In genomic region chr14:89427426-89428162, GRCh38 we compare ENCODE assay signal across 9 cellular contexts. TPM values are rescaled to one million over a fixed set of nuclear protein-coding genes. Genes with fewer than 3 reads are reported as not detected.
A peak's percentile ranks its signal among the peaks of the same experiment; 100 is the strongest.
DNase-seq lines count a peak whose midpoint lies in the region; ATAC-seq and TF ChIP-seq lines count a peak whose summit lies in the region.
"Had no signal": no experiment of that assay in that cellular context is flagged by ENCODE, and none has a peak within 500 bp of the region (broad histone marks: within the 10 kb centered on the region; RNA-seq: fewer than 3 reads in every experiment).

No MANE protein-coding gene starts in this region.

- no peak overlapping the region for H3K9ac ChIP-seq in H9 (ENCODE audit: extremely low read depth, insufficient read length, low read length)

- H3K27me3 Mint-ChIP-seq in H9 (ENCODE audit: low read depth) = no peaks in the 10 kb centered on the region; the same call in 1 of the 2 replicates
- H3K27me3 Mint-ChIP-seq in activated CD8-positive, alpha-beta T cell treated with anti-CD3 and anti-CD28 coated beads, Interleukin-2, amount 10 ng/mL, durations not matched to agents 7 days and 5 days (ENCODE audit: low read depth) = no peaks in the 10 kb centered on the region

- intact Hi-C loops in heart left ventricle (cut with DNase I) (loop anchor here in 4 of 10 donors (10.0 kb wide), 4 partner anchors 337 to 487 kb away; no protein-coding TSS in a partner anchor), prostate gland (cut with DNase I) (loop anchor here (10.0 kb wide), 2 partner anchors 197 to 277 kb away; no protein-coding TSS in a partner anchor), posterior cingulate gyrus (cut with DNase I) (no loop called here)

- no peak overlapping the region for H3K4me2 ChIP-seq in H9 (ENCODE audit: insufficient read depth, insufficient read length, low read length)

- no peak overlapping the region for H3K4me3 Mint-ChIP-seq in H9
- H3K4me3 Mint-ChIP-seq in activated CD8-positive, alpha-beta T cell treated with anti-CD3 and anti-CD28 coated beads, Interleukin-2, amount 10 ng/mL, durations not matched to agents 7 days and 5 days = peak overlapping the region; percentile 43

- H3K9me3 Mint-ChIP-seq in H9 = no peaks in the 10 kb centered on the region; a peak in 2 of 5 replicates
- no peaks in the 10 kb centered on the region for H3K9me3 Mint-ChIP-seq in activated CD8-positive, alpha-beta T cell treated with anti-CD3 and anti-CD28 coated beads, Interleukin-2, amount 10 ng/mL, durations not matched to agents 7 days and 5 days (ENCODE audit: insufficient read depth)

- peaks cover 4% of the 10 kb centered on the region; the same call in 1 of the 2 replicates for H3K79me2 ChIP-seq in H9 (ENCODE audit: insufficient read depth, low read length)

- TF ChIP-seq CTCF in H9 (conservative IDR thresholded peaks at IDR 0.05) (no peak), heart left ventricle (IDR thresholded peaks at IDR 0.05) (no peak), prostate gland (IDR thresholded peaks at IDR 0.05) (no peak), omental fat pad (IDR thresholded peaks at IDR 0.05) (no peak)

- no peak overlapping the region for H3K18ac ChIP-seq in H9 (ENCODE audit: insufficient read length, low read depth, low read length)

- no peak overlapping the region for H4K5ac ChIP-seq in H9 (ENCODE audit: insufficient read length, low read depth, low read length)

- POLR2A ChIA-PET in activated CD8-positive, alpha-beta T cell treated with anti-CD3 and anti-CD28 coated beads, Interleukin-2, amount 10 ng/mL, durations not matched to agents 7 days and 5 days (lab: Charles Lee) = interaction anchor here (1.0 to 3.4 kb wide), 3 partner anchors 82 to 293 kb away, joined by 3 to 29 read pairs (median 3); no protein-coding TSS in a partner anchor

- H3K27me3 ChIP-seq in H9 (ENCODE audit: insufficient read depth, low read length) (no peaks in the 10 kb centered on the region), heart left ventricle (no peaks in the 10 kb centered on the region), prostate gland (replicated peaks; ENCODE audit: insufficient read depth) (no peaks in the 10 kb centered on the region), MG63 (no peaks in the 10 kb centered on the region)

- H2BK5ac ChIP-seq in H9 (ENCODE audit: insufficient read length, low read length) = no peak overlapping the region

- no peak overlapping the region for H4K91ac ChIP-seq in H9 (ENCODE audit: insufficient read length, low read depth, low read length)

- peak overlapping the region in 2 of 3 experiments; percentile 37 to 96; a peak in 3 of 7 replicates for H3K27ac Mint-ChIP-seq in H9
- H3K27ac Mint-ChIP-seq in activated CD8-positive, alpha-beta T cell treated with anti-CD3 and anti-CD28 coated beads, Interleukin-2, amount 10 ng/mL, durations not matched to agents 7 days and 5 days = peak overlapping the region; percentile 95

- no peak overlapping the region for H2BK12ac ChIP-seq in H9 (ENCODE audit: insufficient read length, low read depth, low read length)

- peak overlapping the region in 2 of 12 donors; percentile 1 to 2 for H3K4me3 ChIP-seq in heart left ventricle
- no peak overlapping the region for H3K4me3 ChIP-seq in prostate gland
- H3K4me3 ChIP-seq in MG63 = no peak overlapping the region

- H3K14ac ChIP-seq in H9 (ENCODE audit: insufficient read depth, low read length) = no peak overlapping the region

- H3K27ac ChIP-seq in H9 (ENCODE audit: insufficient read length, low read depth, low read length) = no peak overlapping the region
- peak overlapping the region in 11 of 12 donors; percentile 0 to 75 (median 40) for H3K27ac ChIP-seq in heart left ventricle
- peak overlapping the region; percentile 59 to 69 for H3K27ac ChIP-seq in prostate gland

- peaks cover 2% of the 10 kb centered on the region for H3K79me1 ChIP-seq in H9 (ENCODE audit: insufficient read depth, low read depth, low read length, poor library complexity, severe bottlenecking)

- no peak overlapping the region for H2BK20ac ChIP-seq in H9 (ENCODE audit: low read depth, low read length, poor library complexity, severe bottlenecking)

- WGBS in H9 (ENCODE audit: extremely low coverage, insufficient read length, low lambda C conversion rate) = no CpG with 5 or more reads among the region's 11 CpGs
- 72 to 80% (median 76%) methylated on average over 11 of the region's 11 CpGs for WGBS in heart left ventricle, 4 donors
- 49% methylated on average over 11 of the region's 11 CpGs for WGBS in prostate gland

- H4K8ac ChIP-seq in H9 (replicated peaks; ENCODE audit: insufficient read length, low read depth, low read length) = no peak overlapping the region

- no peak overlapping the region for H3K4ac ChIP-seq in H9 (ENCODE audit: low read depth, low read length)

- peaks cover 3 to 8% (median 4%) of the 10 kb centered on the region in 3 experiments; a peak in 4 of 7 replicates for H3K36me3 Mint-ChIP-seq in H9 (ENCODE audit: insufficient read depth in 1 of 3, low read depth in 3 of 3)
- peaks cover 10% of the 10 kb centered on the region for H3K36me3 Mint-ChIP-seq in activated CD8-positive, alpha-beta T cell treated with anti-CD3 and anti-CD28 coated beads, Interleukin-2, amount 10 ng/mL, durations not matched to agents 7 days and 5 days (ENCODE audit: low read depth)

- H3T11ph ChIP-seq in H9 (ENCODE audit: low read length) = no peak overlapping the region

- no peak overlapping the region for H2AFZ ChIP-seq in H9 (ENCODE audit: low read length)

- H3K9me3 ChIP-seq in H9 (ENCODE audit: control insufficient read depth, low read depth, low read length) (no peaks in the 10 kb centered on the region), heart left ventricle (peaks cover 0 to 2% (median 0%) of the 10 kb centered on the region in 12 donors), prostate gland (no peaks in the 10 kb centered on the region), MG63 (no peaks in the 10 kb centered on the region)

- H3K36me3 ChIP-seq in heart left ventricle = no peaks in the 10 kb centered on the region
- no peaks in the 10 kb centered on the region for H3K36me3 ChIP-seq in prostate gland
- no peaks in the 10 kb centered on the region for H3K36me3 ChIP-seq in MG63

- H3K56ac ChIP-seq in H9 (ENCODE audit: insufficient read length, low read depth, low read length) = no peak overlapping the region

- CTCF ChIA-PET in activated CD8-positive, alpha-beta T cell treated with anti-CD3 and anti-CD28 coated beads, Interleukin-2, amount 10 ng/mL, durations not matched to agents 7 days and 5 days (lab: Charles Lee) = interaction anchor here (0.7 to 1.7 kb wide), 3 partner anchors 12 to 190 kb away, joined by 3 read pairs; no protein-coding TSS in a partner anchor

- H3K4me1 Mint-ChIP-seq in H9 = peaks cover 61 to 62% of the 10 kb centered on the region in 2 experiments
- peaks cover 86% of the 10 kb centered on the region for H3K4me1 Mint-ChIP-seq in activated CD8-positive, alpha-beta T cell treated with anti-CD3 and anti-CD28 coated beads, Interleukin-2, amount 10 ng/mL, durations not matched to agents 7 days and 5 days (ENCODE audit: low read depth)

- no peak overlapping the region for H3K23ac ChIP-seq in H9 (ENCODE audit: insufficient read length, low read depth, low read length)

- H3K4me1 ChIP-seq in H9 (ENCODE audit: insufficient read depth, low read length) (peaks cover 8% of the 10 kb centered on the region), heart left ventricle (peaks cover 8 to 53% (median 38%) of the 10 kb centered on the region in 12 donors), prostate gland (replicated peaks) (peaks cover 6% of the 10 kb centered on the region)

- H2AK5ac ChIP-seq in H9 (ENCODE audit: insufficient read length, low read length) = no peak overlapping the region

- ATAC-seq in activated CD8-positive, alpha-beta T cell treated with anti-CD3 and anti-CD28 coated beads, Interleukin-2, amount 10 ng/mL, durations not matched to agents 7 days and 5 days = no peak
- ATAC-seq in heart left ventricle = peak in 3 of 4 donors; percentile 11 to 47 (median 35)
- ATAC-seq in omental fat pad (ENCODE audit: low FRiP score) = no peak

- H2BK15ac ChIP-seq in H9 (ENCODE audit: low read depth, low read length) = no peak overlapping the region

- DNase-seq in H9 = no peak
- no peak for DNase-seq in activated CD8-positive, alpha-beta T cell treated with anti-CD3 and anti-CD28 coated beads, Interleukin-2, amount 10 ng/mL, durations not matched to agents 7 days and 5 days
- DNase-seq in heart left ventricle = no peak
- DNase-seq in prostate gland (ENCODE audit: low spot score) = peak; percentile 51
- DNase-seq in omental fat pad (ENCODE audit: low spot score) = no peak
- no peak for DNase-seq in posterior cingulate gyrus
- no peak for DNase-seq in MG63
- no peak for DNase-seq in NCI-H2196 (lab: John Stamatoyannopoulos, UW; ENCODE audit: unreplicated experiment)
- DNase-seq: Karpas-422 had no signal

- no peaks in the 10 kb centered on the region for H4K20me1 ChIP-seq in H9 (ENCODE audit: control insufficient read depth, insufficient read depth, insufficient read length)

- TF ChIP-seq POLR2A in heart left ventricle (IDR thresholded peaks at IDR 0.05) (no peak), prostate gland (IDR thresholded peaks at IDR 0.05) (no peak)

- no peaks in the 10 kb centered on the region for H3K23me2 ChIP-seq in H9 (ENCODE audit: insufficient read length, low read depth, low read length, poor library complexity, severe bottlenecking)

- H2BK120ac ChIP-seq in H9 (ENCODE audit: low read depth, low read length, poor library complexity, severe bottlenecking) = no peak overlapping the region

RNA-seq across cellular contexts. Expression of gene FOXN3, which starts 10.6 kb away (rescaled TPM):
- total RNA-seq in H9 (2021) = 114 and 125 TPM in 2 replicates
- 10 to 100 TPM; 70.3 to 72.7 TPM for total RNA-seq in activated CD8-positive, alpha-beta T cell treated with anti-CD3 and anti-CD28 coated beads, Interleukin-2, amount 10 ng/mL, durations not matched to agents 7 days and 5 days
- 100 to 1,000 TPM; 102 to 161 (median 113) TPM for total RNA-seq in heart left ventricle
- polyA plus RNA-seq in heart left ventricle = 10 to 100 TPM; 24.4 to 35.3 TPM
- total RNA-seq in prostate gland = 100 to 1,000 TPM in 1 of 2 donors, 10 to 100 TPM in 1; 53.9 to 141 TPM
- total RNA-seq in omental fat pad = 100 to 1,000 TPM in 3 of 4 donors, 10 to 100 TPM in 1; 91.7 to 207 (median 125) TPM
- 1.4 and 1.6 TPM in 2 replicates for total RNA-seq in MG63 (2014; rRNA removed; shearing (Covaris generic); ENCODE audit: low replicate concordance)

Comparison
In these comparisons a context has a peak if more than half of its experiments do, and no peak if none do; other contexts are left out.
1. ATAC-seq: peak in heart left ventricle (3 of 4); none in activated CD8-positive, alpha-beta T cell treated with anti-CD3 and anti-CD28 coated beads, Interleukin-2, amount 10 ng/mL, durations not matched to agents 7 days and 5 days (single experiment) and omental fat pad (single experiment).
2. RNA of gene FOXN3, which starts 10.6 kb away (total RNA-seq): 91.7 to 207 TPM in omental fat pad, 53.9 to 141 TPM in prostate gland, 114 to 125 TPM in H9, 102 to 161 TPM in heart left ventricle and 70.3 to 72.7 TPM in activated CD8-positive, alpha-beta T cell treated with anti-CD3 and anti-CD28 coated beads, Interleukin-2, amount 10 ng/mL, durations not matched to agents 7 days and 5 days; 1.4 to 1.6 TPM in MG63; every median in the first group is over 10 times any median in the second.